Comparison of ENCODE assay signal across 19 cellular contexts in the genomic region with DNA sequence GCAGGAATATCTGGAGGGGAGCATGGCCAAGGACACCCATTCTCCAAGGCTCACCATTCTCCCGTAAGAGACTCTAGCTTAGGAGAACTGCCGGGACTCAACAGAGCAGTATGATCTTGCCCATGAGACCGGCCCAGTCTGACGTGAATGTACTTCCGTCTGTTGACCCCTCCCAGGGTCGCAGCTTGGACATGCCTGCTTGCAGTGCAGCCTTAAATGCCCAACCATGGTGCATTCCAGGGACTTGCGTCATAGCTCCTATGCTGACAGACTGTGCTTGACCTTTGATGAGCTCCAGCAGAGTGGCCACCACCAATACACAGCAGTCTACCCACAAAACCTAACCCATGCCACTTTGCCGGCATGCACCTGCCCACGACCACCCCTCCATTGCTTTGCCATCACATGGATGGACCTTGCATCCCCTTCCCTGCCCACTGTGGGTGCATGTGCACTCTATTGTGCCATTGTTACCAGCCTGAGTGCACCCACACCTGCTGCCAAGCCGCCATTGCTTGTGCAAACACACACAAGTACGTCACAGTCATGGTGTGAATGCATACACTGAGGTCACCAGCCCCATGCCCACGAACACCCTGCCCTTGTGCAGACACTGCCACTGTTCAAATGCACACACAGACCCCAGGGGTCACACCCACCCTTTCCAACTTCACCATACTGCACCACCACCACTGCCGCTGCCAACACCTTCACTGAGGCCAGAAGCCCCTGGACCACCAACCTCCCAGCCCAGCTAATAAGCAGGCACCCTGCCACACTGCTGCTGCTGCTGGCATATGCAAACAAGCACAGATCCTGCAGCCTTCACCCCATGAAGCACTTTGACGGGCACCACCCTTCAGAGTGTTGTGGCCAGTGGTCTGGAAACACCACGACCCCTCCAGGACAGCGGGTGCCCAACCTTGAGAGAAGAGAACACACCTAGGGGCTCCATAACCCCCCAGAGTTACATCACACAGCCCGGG.
A peak's percentile ranks its signal among the peaks of the same experiment; 100 is the strongest.
DNase-seq lines count a peak whose midpoint lies in the region; ATAC-seq, FAIRE-seq and TF ChIP-seq lines count a peak whose summit lies in the region.
"Had no signal": no experiment of that assay in that cellular context is flagged by ENCODE, and none has a peak within 500 bp of the region (broad histone marks: within the 10 kb centered on the region; RNA-seq: fewer than 3 reads in every experiment).

No MANE protein-coding gene starts in this region.

- no peak overlapping the region for H3K27ac ChIP-seq in HepG2 (ENCODE audit: extremely low read length, insufficient read depth, low read length)
- H3K27ac ChIP-seq: KMS-11, RWPE1, SJCRH30 had no signal

- POLR2A ChIA-PET in WTC11 (lab: Charles Lee): no interaction called here
- POLR2A ChIA-PET in HepG2 (lab: Yijun Ruan, JAX): no interaction called here

- no peak overlapping the region for H3K4me2 ChIP-seq in HepG2 (ENCODE audit: low read depth, low read length)
- H3K4me2 ChIP-seq: KMS-11 had no signal

- 0 out of 2 replicates have a peak overlapping the region, but pooled peaks have one; percentile 29 for H3K27ac Mint-ChIP-seq in WTC11
- no peak overlapping the region for H3K27ac Mint-ChIP-seq in stimulated activated memory B cell treated with anti-CD40 and anti-IgM and Interleukin-4, amounts not matched to agents 10 μg/mL and 1 μg/mL and 100 μg/mL, for 72 hours

- TF ChIP-seq EP300 in HepG2 (IDR thresholded peaks at IDR 0.05; ENCODE audit: low read depth in 2 of 2, low read length in 2 of 2) (no peak), HepG2 (CRISPR knock-in tag; IDR thresholded peaks at IDR 0.05; ENCODE audit: borderline replicate concordance) (no peak)

- in situ Hi-C loops in HepG2 (cut with HindIII; ENCODE audit: extremely low pct_ligation_motif_present, low pct_unique_long_range_greater_than_20kb): no loop called here

- BruUV-seq in HepG2 (replicated peaks; lab: Mats Ljungman, UMichigan): no TSS peak

- H2AFZ ChIP-seq in HepG2 (ENCODE audit: low read length): no peak overlapping the region

- H3K9me3 Mint-ChIP-seq in WTC11: peaks cover 2% of the 10 kb centered on the region
- peaks cover 2% of the 10 kb centered on the region for H3K9me3 Mint-ChIP-seq in stimulated activated memory B cell treated with anti-CD40 and anti-IgM and Interleukin-4, amounts not matched to agents 10 μg/mL and 1 μg/mL and 100 μg/mL, for 72 hours

- no peaks in the 10 kb centered on the region for H3K4me1 ChIP-seq in HepG2 (ENCODE audit: insufficient read depth, low read length)
- H3K4me1 ChIP-seq: SJCRH30 had no signal

- WGBS in HepG2 (ENCODE audit: low lambda C conversion rate): 27% methylated on average over 5 of the region's 17 CpGs

- no peak overlapping the region for H3K4me3 Mint-ChIP-seq in WTC11
- H3K4me3 Mint-ChIP-seq in stimulated activated memory B cell treated with anti-CD40 and anti-IgM and Interleukin-4, amounts not matched to agents 10 μg/mL and 1 μg/mL and 100 μg/mL, for 72 hours: no peak overlapping the region

- no peaks in the 10 kb centered on the region for H3K79me2 ChIP-seq in HepG2 (ENCODE audit: insufficient read depth, low read length)

- DNase-seq in NCI-H748 (lab: John Stamatoyannopoulos, UW; ENCODE audit: unreplicated experiment) (peak; percentile 7), NCI-H748 treated with DMSO at 0.1 percent for 48 hours (lab: John Stamatoyannopoulos, UW) (no peak), WTC11 (ENCODE audit: low spot score) (no peak), HepG2 (ENCODE audit: low spot score) (peak; percentile 4), left lobe of liver (ENCODE audit: low spot score) (no peak)
- DNase-seq: 8988T, DMS 273 treated with DMSO at 0.1 percent for 48 hours, H7, MV-4-11, NCI-H1694 treated with DMSO at 0.1 percent for 48 hours, NCI-H510A, PC-3, SJCRH30 had no signal

- no peaks in the 10 kb centered on the region for H3K36me3 ChIP-seq in HepG2 (replicated peaks in 1 of 2; ENCODE audit: control insufficient read depth in 1 of 2, insufficient read depth in 2 of 2, low read length in 2 of 2)
- H3K36me3 ChIP-seq: SJCRH30 had no signal

- H3K9ac ChIP-seq in HepG2 (ENCODE audit: insufficient read depth, low read depth, low read length): no peak overlapping the region
- H3K9ac ChIP-seq: KMS-11 had no signal

- no peaks in the 10 kb centered on the region for H3K4me1 Mint-ChIP-seq in WTC11
- no peaks in the 10 kb centered on the region for H3K4me1 Mint-ChIP-seq in stimulated activated memory B cell treated with anti-CD40 and anti-IgM and Interleukin-4, amounts not matched to agents 10 μg/mL and 1 μg/mL and 100 μg/mL, for 72 hours

- no peak overlapping the region for H3K4me3 ChIP-seq in HepG2 (replicated peaks in 1 of 3; ENCODE audit: insufficient read depth in 1 of 3, low read depth in 2 of 3, low read length in 3 of 3)
- H3K4me3 ChIP-seq: SJCRH30 had no signal

- no peaks in the 10 kb centered on the region for H4K20me1 ChIP-seq in HepG2 (ENCODE audit: insufficient read depth, low read length)

- H3K9me3 ChIP-seq in HepG2 (ENCODE audit: low read length): no peaks in the 10 kb centered on the region
- H3K9me3 ChIP-seq: SJCRH30 had no signal

- H3K36me3 Mint-ChIP-seq in WTC11: peaks cover 1% of the 10 kb centered on the region
- no peaks in the 10 kb centered on the region for H3K36me3 Mint-ChIP-seq in stimulated activated memory B cell treated with anti-CD40 and anti-IgM and Interleukin-4, amounts not matched to agents 10 μg/mL and 1 μg/mL and 100 μg/mL, for 72 hours

- no peak for TF ChIP-seq POLR2A in HepG2 (IDR thresholded peaks at IDR 0.05; ENCODE audit: insufficient read depth in 1 of 2, low read depth in 2 of 2, low read length in 2 of 2)

- TF ChIP-seq CTCF in WTC11 (IDR thresholded peaks at IDR 0.05) (no peak), HepG2 (CRISPR knock-in tag; IDR thresholded peaks at IDR 0.05) (no peak)

- TF ChIP-seq RAD21 in HepG2 (CRISPR knock-in tag; IDR thresholded peaks at IDR 0.05): no peak

- ATAC-seq in WTC11: no peak
- ATAC-seq in HepG2: peak; percentile 64
- peak; percentile 8 for ATAC-seq in stimulated activated memory B cell treated with anti-CD40 and anti-IgM and Interleukin-4, amounts not matched to agents 10 μg/mL and 1 μg/mL and 100 μg/mL, for 72 hours
- no peak for ATAC-seq in GM19023 (IDR thresholded peaks at IDR 0.05; ENCODE audit: unreplicated experiment)
- ATAC-seq in left lobe of liver: no peak
- ATAC-seq in HG03025 (IDR thresholded peaks at IDR 0.05; ENCODE audit: low FRiP score, unreplicated experiment): no peak
- ATAC-seq: PC-3 had no signal

- FAIRE-seq in HepG2 (lab: Jason Lieb, UNC): no peak
- FAIRE-seq: GM12891 had no signal

- no peaks in the 10 kb centered on the region for H3K27me3 Mint-ChIP-seq in WTC11 (ENCODE audit: low read depth)
- H3K27me3 Mint-ChIP-seq in stimulated activated memory B cell treated with anti-CD40 and anti-IgM and Interleukin-4, amounts not matched to agents 10 μg/mL and 1 μg/mL and 100 μg/mL, for 72 hours: no peaks in the 10 kb centered on the region

- CTCF ChIA-PET in WTC11 (lab: Charles Lee): no interaction called here
- CTCF ChIA-PET in HepG2 (lab: Yijun Ruan, JAX; ENCODE audit: low intra/inter-chr PET ratio, low total read pairs): no interaction called here

- H3K27me3 ChIP-seq in HepG2 (ENCODE audit: control insufficient read depth in 1 of 2, insufficient read depth in 2 of 2, low read length in 2 of 2): no peaks in the 10 kb centered on the region
- H3K27me3 ChIP-seq: SJCRH30 had no signal

- intact Hi-C loops in HepG2 (cut with micrococcal nuclease; ENCODE audit: unreplicated experiment): no loop called here

TF ChIP-seq in WTC11, 78 proteins besides CTCF, POLR2A, EP300 and RAD21 (continues in another document):
- no peak for TF ChIP-seq JUN (CRISPR knock-in tag; IDR thresholded peaks at IDR 0.05)
- TF ChIP-seq, protein P1, sequence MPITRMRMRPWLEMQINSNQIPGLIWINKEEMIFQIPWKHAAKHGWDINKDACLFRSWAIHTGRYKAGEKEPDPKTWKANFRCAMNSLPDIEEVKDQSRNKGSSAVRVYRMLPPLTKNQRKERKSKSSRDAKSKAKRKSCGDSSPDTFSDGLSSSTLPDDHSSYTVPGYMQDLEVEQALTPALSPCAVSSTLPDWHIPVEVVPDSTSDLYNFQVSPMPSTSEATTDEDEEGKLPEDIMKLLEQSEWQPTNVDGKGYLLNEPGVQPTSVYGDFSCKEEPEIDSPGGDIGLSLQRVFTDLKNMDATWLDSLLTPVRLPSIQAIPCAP (CRISPR knock-in tag; IDR thresholded peaks at IDR 0.05): no peak
- TF ChIP-seq FOXK1 (CRISPR knock-in tag; IDR thresholded peaks at IDR 0.05): no peak
- TF ChIP-seq ESRRA (CRISPR knock-in tag; IDR thresholded peaks at IDR 0.05; ENCODE audit: borderline replicate concordance): no peak

TF ChIP-seq in HepG2, 621 proteins besides CTCF, POLR2A, EP300 and RAD21:
- peak; percentile 43 for TF ChIP-seq TEAD3 (CRISPR knock-in tag; optimal IDR thresholded peaks at IDR 0.05; ENCODE audit: borderline replicate concordance)
- no peak for TF ChIP-seq AGO1 (IDR thresholded peaks at IDR 0.05; ENCODE audit: low read depth, low read length, poor library complexity, severe bottlenecking)
- TF ChIP-seq CEBPB (IDR thresholded peaks at IDR 0.05; ENCODE audit: borderline replicate concordance, low read depth, low read length): peak; percentile 38; the same call in 1 of the 2 replicates

Comparison
In these comparisons a context has a peak if more than half of its experiments do, and no peak if none do; other contexts are left out.
1. DNase-seq: peak in NCI-H748 (single experiment) and HepG2 (single experiment); none in NCI-H748 treated with DMSO at 0.1 percent for 48 hours (single experiment), WTC11 (single experiment) and left lobe of liver (single experiment).
2. ATAC-seq: peak in HepG2 (single experiment) and stimulated activated memory B cell treated with anti-CD40 and anti-IgM and Interleukin-4, amounts not matched to agents 10 μg/mL and 1 μg/mL and 100 μg/mL, for 72 hours (single experiment); none in WTC11 (single experiment), GM19023 (single experiment), left lobe of liver (single experiment) and HG03025 (single experiment).